In the genomic region with DNA sequence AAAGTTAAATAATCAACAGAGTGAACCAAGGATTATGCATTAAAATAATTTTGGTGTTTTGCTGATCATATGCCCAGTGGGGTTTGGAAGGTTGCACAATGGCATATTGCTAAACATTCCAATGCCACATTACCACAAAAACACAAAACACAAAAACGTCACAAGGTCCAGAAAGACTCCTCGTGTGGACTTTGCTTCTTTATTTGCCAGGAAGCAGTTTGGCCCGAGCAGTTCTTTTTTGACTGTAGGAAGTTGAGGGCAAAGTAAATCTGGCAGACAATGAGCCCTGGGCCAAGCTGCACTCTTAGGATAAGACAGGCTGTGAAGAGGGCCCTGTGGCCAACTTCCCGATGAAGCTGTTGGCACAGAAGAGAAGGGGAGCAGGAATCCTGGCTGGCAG, we compare ENCODE assay signal across 15 cellular contexts. TPM values are rescaled to one million over a fixed set of nuclear protein-coding genes. Genes with fewer than 3 reads are reported as not detected.
DNase-seq lines count a peak whose midpoint lies in the region; ATAC-seq, FAIRE-seq and TF ChIP-seq lines count a peak whose summit lies in the region.
"Had no signal": no experiment of that assay in that cellular context is flagged by ENCODE, and none has a peak within 500 bp of the region (broad histone marks: within the 10 kb centered on the region; RNA-seq: fewer than 3 reads in every experiment).

No MANE protein-coding gene starts in this region.

- DNase-seq in DMS 273 (lab: John Stamatoyannopoulos, UW; ENCODE audit: unreplicated experiment) (peak; percentile 45), DMS 273 treated with DMSO at 0.1 percent for 48 hours (lab: John Stamatoyannopoulos, UW) (no peak), endothelial cell of umbilical vein (ENCODE audit: low read depth, low spot score) (peak; percentile 21), upper lobe of right lung (no peak), DMS153 (lab: John Stamatoyannopoulos, UW) (no peak), chondrocyte (ENCODE audit: low spot score) (no peak)
- DNase-seq in activated naive CD4-positive, alpha-beta T cell (lab: John Stamatoyannopoulos, UW) = no peak
- DNase-seq: activated effector memory CD4-positive, alpha-beta T cell treated with anti-CD3 and anti-CD28 coated beads, Interleukin-2, amount 50 U/mL, for 16 hours; DMS53; Karpas-422 had no signal

- BruUV-seq in endothelial cell of umbilical vein (replicated peaks; lab: Mats Ljungman, UMichigan) = no TSS peak

- CTCF ChIA-PET in endothelial cell of umbilical vein (lab: Charles Lee) = no interaction called here

- peaks cover 8% of the 10 kb centered on the region for H3K27me3 Mint-ChIP-seq in chondrocyte (ENCODE audit: low read depth)

- H3K4me1 ChIP-seq in endothelial cell of umbilical vein (ENCODE audit: control insufficient read depth, extremely low read depth, insufficient read depth, low read length) = no peaks in the 10 kb centered on the region
- peaks cover 9 to 64% (median 33%) of the 10 kb centered on the region in 4 donors for H3K4me1 ChIP-seq in liver (ENCODE audit: control insufficient read depth in 4 of 4, insufficient read depth in 4 of 4, low read length in 3 of 4)
- H3K4me1 ChIP-seq in upper lobe of right lung = no peaks in the 10 kb centered on the region

- no peaks in the 10 kb centered on the region for H3K36me3 Mint-ChIP-seq in chondrocyte (ENCODE audit: low read depth)
- H3K36me3 Mint-ChIP-seq: brain had no signal

- 8% methylated on average over 4 of the region's 4 CpGs for WGBS in liver

- H3K4me3 ChIP-seq in endothelial cell of umbilical vein (replicated peaks in 1 of 3; ENCODE audit: insufficient read depth in 1 of 3, low read depth in 1 of 3, low read length in 3 of 3) (no peak overlapping the region), liver (ENCODE audit: low read depth in 1 of 3, low read length in 3 of 3) (no peak overlapping the region), upper lobe of right lung (no peak overlapping the region)
- H3K4me3 ChIP-seq: thoracic aorta had no signal

- H3K4me2 ChIP-seq in endothelial cell of umbilical vein (ENCODE audit: insufficient read depth, low read length) = no peak overlapping the region

- peaks cover 6% of the 10 kb centered on the region for H3K4me1 Mint-ChIP-seq in chondrocyte (ENCODE audit: low read depth)

- no peaks in the 10 kb centered on the region for H3K36me3 ChIP-seq in endothelial cell of umbilical vein (ENCODE audit: control insufficient read depth in 2 of 2, extremely low read depth in 1 of 2, insufficient read depth in 2 of 2, low read length in 2 of 2)
- H3K36me3 ChIP-seq in liver (ENCODE audit: control insufficient read depth in 4 of 4, insufficient read depth in 3 of 4, low read depth in 1 of 4, low read length in 3 of 4) = no peaks in the 10 kb centered on the region
- no peaks in the 10 kb centered on the region for H3K36me3 ChIP-seq in upper lobe of right lung
- H3K36me3 ChIP-seq: thoracic aorta had no signal

- no peaks in the 10 kb centered on the region for H4K20me1 ChIP-seq in endothelial cell of umbilical vein (replicated peaks; ENCODE audit: control insufficient read depth, extremely low read depth, insufficient read depth, low read length)

- no peak for FAIRE-seq in endothelial cell of umbilical vein (lab: Jason Lieb, UNC)

- H3K27ac ChIP-seq in endothelial cell of umbilical vein (ENCODE audit: insufficient read depth, low read depth, low read length) (no peak overlapping the region), liver (ENCODE audit: low read depth in 1 of 2, low read length in 2 of 2) (peak overlapping the region; percentile 57 to 80), upper lobe of right lung (no peak overlapping the region)
- H3K27ac ChIP-seq: 22Rv1, thoracic aorta had no signal

- TF ChIP-seq POLR2A in endothelial cell of umbilical vein (IDR thresholded peaks at IDR 0.05; ENCODE audit: low read depth, low read length) = no peak

- TF ChIP-seq RAD21 in liver (IDR thresholded peaks at IDR 0.05) = peak; percentile 60 to 65

- H3K4me3 Mint-ChIP-seq in chondrocyte (ENCODE audit: unreplicated experiment) = no peak overlapping the region
- H3K4me3 Mint-ChIP-seq: brain; T-helper 2 cell treated with Interferon-gamma antibody and Interleukin-4, amounts not matched to agents 5 μg/mL and 100 μg/mL, for 36 hours had no signal

- H3K27me3 ChIP-seq in endothelial cell of umbilical vein (ENCODE audit: control insufficient read depth in 2 of 2, insufficient read depth in 2 of 2, low read length in 2 of 2) (peaks cover 4 to 8% of the 10 kb centered on the region in 2 experiments), liver (ENCODE audit: control insufficient read depth in 4 of 4, insufficient read depth in 4 of 4, low read length in 3 of 4) (no peaks in the 10 kb centered on the region), upper lobe of right lung (no peaks in the 10 kb centered on the region)

- no peaks in the 10 kb centered on the region for H3K79me2 ChIP-seq in endothelial cell of umbilical vein (ENCODE audit: control insufficient read depth, insufficient read depth, low read length)

- H3K27ac Mint-ChIP-seq in chondrocyte (ENCODE audit: unreplicated experiment) = no peak overlapping the region
- H3K27ac Mint-ChIP-seq: T-helper 2 cell treated with Interferon-gamma antibody and Interleukin-4, amounts not matched to agents 5 μg/mL and 100 μg/mL, for 36 hours had no signal

- H3K9me1 ChIP-seq in endothelial cell of umbilical vein (replicated peaks; ENCODE audit: control insufficient read depth, extremely low read depth, insufficient read depth, low read length) = no peaks in the 10 kb centered on the region

- intact Hi-C loops in endothelial cell of umbilical vein (cut with micrococcal nuclease) (loop anchor here (5.0 to 10.0 kb wide), 2 partner anchors 39 to 211 kb away; a partner anchor contains a TSS), upper lobe of right lung (cut with DNase I) (no loop called here)

- H2AFZ ChIP-seq in endothelial cell of umbilical vein (ENCODE audit: low read depth, low read length) = no peak overlapping the region

- TF ChIP-seq CTCF in endothelial cell of umbilical vein (IDR thresholded peaks at IDR 0.05; ENCODE audit: extremely low read depth in 1 of 2, insufficient read depth in 1 of 2, low read depth in 1 of 2, low read length in 2 of 2) (no peak), liver (IDR thresholded peaks at IDR 0.05; ENCODE audit: low read depth, low read length, missing input control) (no peak), upper lobe of right lung (IDR thresholded peaks at IDR 0.05) (no peak), chondrocyte (IDR thresholded peaks at IDR 0.05) (no peak)

- no peaks in the 10 kb centered on the region for H3K9me3 Mint-ChIP-seq in chondrocyte (ENCODE audit: low read depth)
- H3K9me3 Mint-ChIP-seq: T-helper 2 cell treated with Interferon-gamma antibody and Interleukin-4, amounts not matched to agents 5 μg/mL and 100 μg/mL, for 36 hours had no signal

- dilution Hi-C loops in endothelial cell of umbilical vein (cut with MboI; ENCODE audit: extremely low pct_ligation_motif_present, low sequenced_read_pairs) = no loop called here

- peak; percentile 58 for ATAC-seq in upper lobe of right lung

- H3K9ac ChIP-seq in endothelial cell of umbilical vein (replicated peaks; ENCODE audit: extremely low read depth, insufficient read depth, low read length) (no peak overlapping the region), liver (ENCODE audit: low read depth in 1 of 2, low read length in 2 of 2) (no peak overlapping the region)

- no peaks in the 10 kb centered on the region for H3K9me3 ChIP-seq in endothelial cell of umbilical vein (replicated peaks; ENCODE audit: control insufficient read depth, insufficient read depth, low read length)
- H3K9me3 ChIP-seq in liver (ENCODE audit: control insufficient read depth in 4 of 4, low read length in 3 of 4) = no peaks in the 10 kb centered on the region
- H3K9me3 ChIP-seq in upper lobe of right lung = no peaks in the 10 kb centered on the region
- H3K9me3 ChIP-seq: thoracic aorta had no signal

- POLR2A ChIA-PET in endothelial cell of umbilical vein (lab: Charles Lee) = no interaction called here

TF ChIP-seq in endothelial cell of umbilical vein, 7 proteins besides CTCF, POLR2A, EP300 and RAD21 (continues in another document):
- TF ChIP-seq JUN (IDR thresholded peaks at IDR 0.05; ENCODE audit: borderline replicate concordance, insufficient read depth, insufficient read length, low read depth) (no peak), FOS (IDR thresholded peaks at IDR 0.05; ENCODE audit: borderline replicate concordance, insufficient read depth, low read length) (no peak), POLR2AphosphoS5 (IDR thresholded peaks at IDR 0.05; ENCODE audit: insufficient read depth, low read depth, low read length) (no peak), GATA2 (IDR thresholded peaks at IDR 0.05; ENCODE audit: insufficient read depth, insufficient read length, low read depth, low read length) (no peak)
- TF ChIP-seq, protein P1, sequence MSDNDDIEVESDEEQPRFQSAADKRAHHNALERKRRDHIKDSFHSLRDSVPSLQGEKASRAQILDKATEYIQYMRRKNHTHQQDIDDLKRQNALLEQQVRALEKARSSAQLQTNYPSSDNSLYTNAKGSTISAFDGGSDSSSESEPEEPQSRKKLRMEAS (IDR thresholded peaks at IDR 0.05; ENCODE audit: insufficient read depth, insufficient read length) = no peak

TF ChIP-seq in liver, 16 proteins besides CTCF, POLR2A, EP300 and RAD21 (continues in another document):
- TF ChIP-seq HNF4A (conservative IDR thresholded peaks at IDR 0.05) (peak; percentile 97 to 98), RXRA (IDR thresholded peaks at IDR 0.05) (peak; percentile 90 to 97), EGR1 (IDR thresholded peaks at IDR 0.05; ENCODE audit: low read depth in 2 of 2) (peak in 1 of 2 donors; percentile 90), FOXA2 (IDR thresholded peaks at IDR 0.05) (peak; percentile 80), YY1 (IDR thresholded peaks at IDR 0.05) (peak; percentile 84), HNF4G (IDR thresholded peaks at IDR 0.05) (peak; percentile 92), TAF1 (conservative IDR thresholded peaks at IDR 0.05) (no peak)
- TF ChIP-seq, protein P2, sequence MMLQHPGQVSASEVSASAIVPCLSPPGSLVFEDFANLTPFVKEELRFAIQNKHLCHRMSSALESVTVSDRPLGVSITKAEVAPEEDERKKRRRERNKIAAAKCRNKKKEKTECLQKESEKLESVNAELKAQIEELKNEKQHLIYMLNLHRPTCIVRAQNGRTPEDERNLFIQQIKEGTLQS (IDR thresholded peaks at IDR 0.05) = peak; percentile 35

RNA-seq across cellular contexts. Expression of a gene that starts 39.2 kb away (rescaled TPM):
- 20.2 and 22.1 TPM in 2 replicates for total RNA-seq in endothelial cell of umbilical vein
- 13.8 and 17.5 TPM in 2 replicates for polyA plus RNA-seq in endothelial cell of umbilical vein
- 7.7 and 10.4 TPM in 2 replicates for polyA plus RNA-seq in endothelial cell of umbilical vein (2011; cell fraction: cytosol; rRNA removed)
- 14.9 and 18.0 TPM in 2 replicates for polyA plus RNA-seq in endothelial cell of umbilical vein (2011; cell fraction: nucleus; rRNA removed)
- polyA plus RNA-seq in endothelial cell of umbilical vein (2012) = 13.0 and 14.0 TPM in 2 replicates
- polyA minus RNA-seq in endothelial cell of umbilical vein = 58.4 and 68.2 TPM in 2 replicates
- polyA minus RNA-seq in endothelial cell of umbilical vein (2011; cell fraction: cytosol; rRNA and poly(A)+ RNA removed) = 11.6 TPM
- 15.1 and 15.9 TPM in 2 replicates for polyA minus RNA-seq in endothelial cell of umbilical vein (2011; cell fraction: nucleus; rRNA and poly(A)+ RNA removed)
- 10 to 100 TPM in 1 of 2 donors, 1 to 10 TPM in 1; 5.9 to 11.9 TPM for total RNA-seq in liver
- 10 to 100 TPM in 1 of 2 donors, 1 to 10 TPM in 1; 5.7 to 17.7 TPM for polyA plus RNA-seq in liver
- 12.0 TPM for total RNA-seq in upper lobe of right lung
- total RNA-seq in chondrocyte = 23.2 to 25.1 TPM (median 24.6 TPM) in 3 replicates

Comparison
In these comparisons a context has a peak if more than half of its experiments do, and no peak if none do; other contexts are left out.
1. DNase-seq: peak in DMS 273 (single experiment) and endothelial cell of umbilical vein (single experiment); none in DMS 273 treated with DMSO at 0.1 percent for 48 hours (single experiment), upper lobe of right lung (single experiment), DMS153 (single experiment), activated naive CD4-positive, alpha-beta T cell (0 of 4) and chondrocyte (single experiment).
2. H3K27ac ChIP-seq: peak in liver (2 of 2); none in endothelial cell of umbilical vein (single experiment) and upper lobe of right lung (single experiment).